ENCODE assay signal across 21 cellular contexts in genomic region chr7:99490878-99491277, GRCh38.
"Had no signal": no experiment of that assay in that cellular context is flagged by ENCODE, and none has a peak within 500 bp of the region (broad histone marks: within the 10 kb centered on the region; RNA-seq: fewer than 3 reads in every experiment).

No MANE protein-coding gene starts in this region.

- H3K4me3 Mint-ChIP-seq: activated CD4-positive, alpha-beta memory T cell treated with anti-CD3 and anti-CD28 coated beads for 36 hours; activated CD4-positive, alpha-beta T cell treated with anti-CD3 and anti-CD28 coated beads for 36 hours; activated naive CD8-positive, alpha-beta T cell treated with anti-CD3 and anti-CD28 coated beads, Interleukin-2, amount 10 ng/mL, durations not matched to agents 7 days and 5 days; activated T-cell treated with anti-CD3 and anti-CD28 coated beads, Interleukin-2, amount 50 U/mL, for 4 hours; naive thymus-derived CD8-positive, alpha-beta T cell; stimulated activated effector memory CD8-positive, alpha-beta T cell treated with anti-CD3 and anti-CD28 coated beads, Interleukin-12 subunit alpha, Interleukin-12 subunit beta, amount 100 ng/mL, for 72 hours had no signal

- H3K27me3 Mint-ChIP-seq: activated CD4-positive, alpha-beta memory T cell treated with anti-CD3 and anti-CD28 coated beads for 36 hours; activated CD4-positive, alpha-beta T cell treated with anti-CD3 and anti-CD28 coated beads for 36 hours; activated naive CD8-positive, alpha-beta T cell treated with anti-CD3 and anti-CD28 coated beads, Interleukin-2, amount 10 ng/mL, durations not matched to agents 7 days and 5 days; naive thymus-derived CD8-positive, alpha-beta T cell had no signal

- H3K4me1 ChIP-seq: left lung, parathyroid adenoma, sigmoid colon had no signal

- H3K9me3 ChIP-seq: neutrophil had no signal

- DNase-seq: activated CD4-positive, alpha-beta memory T cell treated with anti-CD3 and anti-CD28 coated beads for 36 hours; activated CD4-positive, alpha-beta T cell treated with anti-CD3 and anti-CD28 coated beads for 36 hours; activated effector memory CD4-positive, alpha-beta T cell treated with Interleukin-2 at 50 U/mL for 16 hours; activated naive CD8-positive, alpha-beta T cell treated with anti-CD3 and anti-CD28 coated beads, Interleukin-2, amount 10 ng/mL, durations not matched to agents 7 days and 5 days; activated T-cell treated with anti-CD3 and anti-CD28 coated beads, Interleukin-2, amount 50 U/mL, for 4 hours; anterior cingulate cortex; cortex of kidney; effector CD4-positive, alpha-beta T cell; foreskin fibroblast; hypothalamus; kidney; left lung; mammary epithelial cell; naive thymus-derived CD8-positive, alpha-beta T cell; sigmoid colon; stimulated activated CD4-positive, alpha-beta T cell treated with anti-CD3 and anti-CD28 coated beads, Interleukin-1b, Interleukin-23, amount 100 ng/mL, for 48 hours; WERI-Rb-1 had no signal

- H2AFZ ChIP-seq: parathyroid adenoma had no signal

- H3K9me3 Mint-ChIP-seq: stimulated activated effector memory CD8-positive, alpha-beta T cell treated with anti-CD3 and anti-CD28 coated beads, Interleukin-12 subunit alpha, Interleukin-12 subunit beta, amount 100 ng/mL, for 72 hours had no signal

- ATAC-seq: activated CD4-positive, alpha-beta T cell treated with anti-CD3 and anti-CD28 coated beads for 36 hours; left lung; stimulated activated effector memory CD8-positive, alpha-beta T cell treated with anti-CD3 and anti-CD28 coated beads, Interleukin-12 subunit alpha, Interleukin-12 subunit beta, amount 100 ng/mL, for 72 hours had no signal

- FAIRE-seq: kidney had no signal

- H3K9ac ChIP-seq: parathyroid adenoma had no signal

- H3K27ac ChIP-seq: left lung, neutrophil, parathyroid adenoma, sigmoid colon, thoracic aorta, WERI-Rb-1 had no signal

- H3K27ac Mint-ChIP-seq: activated CD4-positive, alpha-beta memory T cell treated with anti-CD3 and anti-CD28 coated beads for 36 hours; activated CD4-positive, alpha-beta T cell treated with anti-CD3 and anti-CD28 coated beads for 36 hours; activated naive CD8-positive, alpha-beta T cell treated with anti-CD3 and anti-CD28 coated beads, Interleukin-2, amount 10 ng/mL, durations not matched to agents 7 days and 5 days had no signal

- H3K27me3 ChIP-seq: left lung, neutrophil, sigmoid colon had no signal

- H3K4me1 Mint-ChIP-seq: activated CD4-positive, alpha-beta T cell treated with anti-CD3 and anti-CD28 coated beads for 36 hours; activated naive CD8-positive, alpha-beta T cell treated with anti-CD3 and anti-CD28 coated beads, Interleukin-2, amount 10 ng/mL, durations not matched to agents 7 days and 5 days; stimulated activated effector memory CD8-positive, alpha-beta T cell treated with anti-CD3 and anti-CD28 coated beads, Interleukin-12 subunit alpha, Interleukin-12 subunit beta, amount 100 ng/mL, for 72 hours had no signal

- H3K4me3 ChIP-seq: left lung, sigmoid colon, thoracic aorta had no signal
